Comparison of ENCODE assay signal across 1 cellular context in the genomic region with DNA sequence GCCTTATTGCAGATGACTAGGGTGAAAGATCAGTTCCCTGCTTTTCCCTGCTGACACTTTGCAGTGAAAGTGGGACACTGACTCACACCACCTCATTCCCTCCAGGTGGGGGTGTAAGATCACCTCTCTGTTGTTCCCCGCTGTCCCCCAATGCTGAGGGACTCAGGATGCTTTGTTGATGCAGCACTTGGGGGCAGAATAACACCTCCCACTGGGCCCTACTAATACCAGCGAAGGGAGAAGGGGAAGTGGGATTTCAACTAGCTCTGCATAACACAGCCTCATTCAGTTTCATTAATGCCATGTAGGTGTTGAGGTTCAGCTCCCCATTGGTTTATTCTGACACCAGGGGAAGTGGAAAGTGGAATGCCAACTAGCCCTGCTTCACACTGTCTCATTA.
TF ChIP-seq lines count a peak whose summit lies in the region.

No MANE protein-coding gene starts in this region.

TF ChIP-seq in H1, 55 proteins besides CTCF, POLR2A, EP300 and RAD21:
- TF ChIP-seq, protein P1, sequence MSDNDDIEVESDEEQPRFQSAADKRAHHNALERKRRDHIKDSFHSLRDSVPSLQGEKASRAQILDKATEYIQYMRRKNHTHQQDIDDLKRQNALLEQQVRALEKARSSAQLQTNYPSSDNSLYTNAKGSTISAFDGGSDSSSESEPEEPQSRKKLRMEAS (IDR thresholded peaks at IDR 0.05): no peak
- no peak for TF ChIP-seq PHF8 (conservative IDR thresholded peaks at IDR 0.05; ENCODE audit: low read depth, low read length)
- TF ChIP-seq RBBP5 (IDR thresholded peaks at IDR 0.05; ENCODE audit: borderline replicate concordance, low read depth, low read length): no peak
- no peak for TF ChIP-seq NRF1 (IDR thresholded peaks at IDR 0.05; ENCODE audit: low read depth, low read length)
- no peak for TF ChIP-seq CBX5 (IDR thresholded peaks at IDR 0.05; ENCODE audit: low read depth, low read length)
- no peak for TF ChIP-seq GABPA (IDR thresholded peaks at IDR 0.05; ENCODE audit: borderline replicate concordance, insufficient read depth, low read length)
- TF ChIP-seq HDAC6 (IDR thresholded peaks at IDR 0.05; ENCODE audit: low read depth, low read length): no peak
- no peak for TF ChIP-seq TEAD4 (IDR thresholded peaks at IDR 0.05; ENCODE audit: low read depth, low read length)
- no peak for TF ChIP-seq TBP (IDR thresholded peaks at IDR 0.05; ENCODE audit: low read depth, low read length)
